Comparison of ENCODE assay signal across 1 cellular context in the genomic region with DNA sequence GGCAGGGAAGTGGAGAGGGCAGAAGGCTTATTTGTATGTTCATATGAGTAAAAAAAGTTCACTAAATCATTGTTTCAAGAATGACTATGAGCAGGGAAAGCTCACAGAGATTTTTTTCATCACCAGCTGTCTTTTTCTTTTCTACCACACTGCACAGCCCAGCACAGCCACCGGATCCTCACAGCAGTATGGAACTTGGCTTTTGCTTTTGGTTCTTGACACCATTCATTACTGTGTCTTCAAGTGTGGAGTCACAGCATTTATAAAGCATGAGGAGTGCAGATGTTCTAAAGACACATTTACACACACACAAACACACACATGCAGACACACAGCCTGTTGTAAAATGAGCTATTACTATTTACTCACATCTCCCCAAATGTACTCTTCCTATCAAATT.
TF ChIP-seq lines count a peak whose summit lies in the region.

No MANE protein-coding gene starts in this region.

TF ChIP-seq in GM23338, 12 proteins besides CTCF, POLR2A, EP300 and RAD21:
- TF ChIP-seq, protein P1, sequence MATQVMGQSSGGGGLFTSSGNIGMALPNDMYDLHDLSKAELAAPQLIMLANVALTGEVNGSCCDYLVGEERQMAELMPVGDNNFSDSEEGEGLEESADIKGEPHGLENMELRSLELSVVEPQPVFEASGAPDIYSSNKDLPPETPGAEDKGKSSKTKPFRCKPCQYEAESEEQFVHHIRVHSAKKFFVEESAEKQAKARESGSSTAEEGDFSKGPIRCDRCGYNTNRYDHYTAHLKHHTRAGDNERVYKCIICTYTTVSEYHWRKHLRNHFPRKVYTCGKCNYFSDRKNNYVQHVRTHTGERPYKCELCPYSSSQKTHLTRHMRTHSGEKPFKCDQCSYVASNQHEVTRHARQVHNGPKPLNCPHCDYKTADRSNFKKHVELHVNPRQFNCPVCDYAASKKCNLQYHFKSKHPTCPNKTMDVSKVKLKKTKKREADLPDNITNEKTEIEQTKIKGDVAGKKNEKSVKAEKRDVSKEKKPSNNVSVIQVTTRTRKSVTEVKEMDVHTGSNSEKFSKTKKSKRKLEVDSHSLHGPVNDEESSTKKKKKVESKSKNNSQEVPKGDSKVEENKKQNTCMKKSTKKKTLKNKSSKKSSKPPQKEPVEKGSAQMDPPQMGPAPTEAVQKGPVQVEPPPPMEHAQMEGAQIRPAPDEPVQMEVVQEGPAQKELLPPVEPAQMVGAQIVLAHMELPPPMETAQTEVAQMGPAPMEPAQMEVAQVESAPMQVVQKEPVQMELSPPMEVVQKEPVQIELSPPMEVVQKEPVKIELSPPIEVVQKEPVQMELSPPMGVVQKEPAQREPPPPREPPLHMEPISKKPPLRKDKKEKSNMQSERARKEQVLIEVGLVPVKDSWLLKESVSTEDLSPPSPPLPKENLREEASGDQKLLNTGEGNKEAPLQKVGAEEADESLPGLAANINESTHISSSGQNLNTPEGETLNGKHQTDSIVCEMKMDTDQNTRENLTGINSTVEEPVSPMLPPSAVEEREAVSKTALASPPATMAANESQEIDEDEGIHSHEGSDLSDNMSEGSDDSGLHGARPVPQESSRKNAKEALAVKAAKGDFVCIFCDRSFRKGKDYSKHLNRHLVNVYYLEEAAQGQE (IDR thresholded peaks at IDR 0.05; ENCODE audit: unreplicated experiment): no peak
- TF ChIP-seq POLR2AphosphoS5 (IDR thresholded peaks at IDR 0.05; ENCODE audit: low read depth): no peak
- TF ChIP-seq, protein P2, sequence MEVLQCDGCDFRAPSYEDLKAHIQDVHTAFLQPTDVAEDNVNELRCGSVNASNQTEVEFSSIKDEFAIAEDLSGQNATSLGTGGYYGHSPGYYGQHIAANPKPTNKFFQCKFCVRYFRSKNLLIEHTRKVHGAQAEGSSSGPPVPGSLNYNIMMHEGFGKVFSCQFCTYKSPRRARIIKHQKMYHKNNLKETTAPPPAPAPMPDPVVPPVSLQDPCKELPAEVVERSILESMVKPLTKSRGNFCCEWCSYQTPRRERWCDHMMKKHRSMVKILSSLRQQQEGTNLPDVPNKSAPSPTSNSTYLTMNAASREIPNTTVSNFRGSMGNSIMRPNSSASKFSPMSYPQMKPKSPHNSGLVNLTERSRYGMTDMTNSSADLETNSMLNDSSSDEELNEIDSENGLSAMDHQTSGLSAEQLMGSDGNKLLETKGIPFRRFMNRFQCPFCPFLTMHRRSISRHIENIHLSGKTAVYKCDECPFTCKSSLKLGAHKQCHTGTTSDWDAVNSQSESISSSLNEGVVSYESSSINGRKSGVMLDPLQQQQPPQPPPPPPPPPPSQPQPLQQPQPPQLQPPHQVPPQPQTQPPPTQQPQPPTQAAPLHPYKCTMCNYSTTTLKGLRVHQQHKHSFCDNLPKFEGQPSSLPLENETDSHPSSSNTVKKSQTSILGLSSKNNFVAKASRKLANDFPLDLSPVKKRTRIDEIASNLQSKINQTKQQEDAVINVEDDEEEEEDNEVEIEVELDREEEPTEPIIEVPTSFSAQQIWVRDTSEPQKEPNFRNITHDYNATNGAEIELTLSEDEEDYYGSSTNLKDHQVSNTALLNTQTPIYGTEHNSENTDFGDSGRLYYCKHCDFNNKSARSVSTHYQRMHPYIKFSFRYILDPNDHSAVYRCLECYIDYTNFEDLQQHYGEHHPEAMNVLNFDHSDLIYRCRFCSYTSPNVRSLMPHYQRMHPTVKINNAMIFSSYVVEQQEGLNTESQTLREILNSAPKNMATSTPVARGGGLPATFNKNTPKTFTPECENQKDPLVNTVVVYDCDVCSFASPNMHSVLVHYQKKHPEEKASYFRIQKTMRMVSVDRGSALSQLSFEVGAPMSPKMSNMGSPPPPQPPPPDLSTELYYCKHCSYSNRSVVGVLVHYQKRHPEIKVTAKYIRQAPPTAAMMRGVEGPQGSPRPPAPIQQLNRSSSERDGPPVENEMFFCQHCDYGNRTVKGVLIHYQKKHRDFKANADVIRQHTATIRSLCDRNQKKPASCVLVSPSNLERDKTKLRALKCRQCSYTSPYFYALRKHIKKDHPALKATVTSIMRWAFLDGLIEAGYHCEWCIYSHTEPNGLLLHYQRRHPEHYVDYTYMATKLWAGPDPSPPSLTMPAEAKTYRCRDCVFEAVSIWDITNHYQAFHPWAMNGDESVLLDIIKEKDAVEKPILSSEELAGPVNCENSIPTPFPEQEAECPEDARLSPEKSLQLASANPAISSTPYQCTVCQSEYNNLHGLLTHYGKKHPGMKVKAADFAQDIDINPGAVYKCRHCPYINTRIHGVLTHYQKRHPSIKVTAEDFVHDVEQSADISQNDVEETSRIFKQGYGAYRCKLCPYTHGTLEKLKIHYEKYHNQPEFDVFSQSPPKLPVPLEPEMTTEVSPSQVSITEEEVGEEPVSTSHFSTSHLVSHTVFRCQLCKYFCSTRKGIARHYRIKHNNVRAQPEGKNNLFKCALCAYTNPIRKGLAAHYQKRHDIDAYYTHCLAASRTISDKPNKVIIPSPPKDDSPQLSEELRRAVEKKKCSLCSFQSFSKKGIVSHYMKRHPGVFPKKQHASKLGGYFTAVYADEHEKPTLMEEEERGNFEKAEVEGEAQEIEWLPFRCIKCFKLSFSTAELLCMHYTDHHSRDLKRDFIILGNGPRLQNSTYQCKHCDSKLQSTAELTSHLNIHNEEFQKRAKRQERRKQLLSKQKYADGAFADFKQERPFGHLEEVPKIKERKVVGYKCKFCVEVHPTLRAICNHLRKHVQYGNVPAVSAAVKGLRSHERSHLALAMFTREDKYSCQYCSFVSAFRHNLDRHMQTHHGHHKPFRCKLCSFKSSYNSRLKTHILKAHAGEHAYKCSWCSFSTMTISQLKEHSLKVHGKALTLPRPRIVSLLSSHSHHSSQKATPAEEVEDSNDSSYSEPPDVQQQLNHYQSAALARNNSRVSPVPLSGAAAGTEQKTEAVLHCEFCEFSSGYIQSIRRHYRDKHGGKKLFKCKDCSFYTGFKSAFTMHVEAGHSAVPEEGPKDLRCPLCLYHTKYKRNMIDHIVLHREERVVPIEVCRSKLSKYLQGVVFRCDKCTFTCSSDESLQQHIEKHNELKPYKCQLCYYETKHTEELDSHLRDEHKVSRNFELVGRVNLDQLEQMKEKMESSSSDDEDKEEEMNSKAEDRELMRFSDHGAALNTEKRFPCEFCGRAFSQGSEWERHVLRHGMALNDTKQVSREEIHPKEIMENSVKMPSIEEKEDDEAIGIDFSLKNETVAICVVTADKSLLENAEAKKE (CRISPR knock-in tag; IDR thresholded peaks at IDR 0.05): no peak
- no peak for TF ChIP-seq STAT1 (IDR thresholded peaks at IDR 0.05; ENCODE audit: unreplicated experiment)
